16 cellular contexts compared by ENCODE assay signal in the genomic region with DNA sequence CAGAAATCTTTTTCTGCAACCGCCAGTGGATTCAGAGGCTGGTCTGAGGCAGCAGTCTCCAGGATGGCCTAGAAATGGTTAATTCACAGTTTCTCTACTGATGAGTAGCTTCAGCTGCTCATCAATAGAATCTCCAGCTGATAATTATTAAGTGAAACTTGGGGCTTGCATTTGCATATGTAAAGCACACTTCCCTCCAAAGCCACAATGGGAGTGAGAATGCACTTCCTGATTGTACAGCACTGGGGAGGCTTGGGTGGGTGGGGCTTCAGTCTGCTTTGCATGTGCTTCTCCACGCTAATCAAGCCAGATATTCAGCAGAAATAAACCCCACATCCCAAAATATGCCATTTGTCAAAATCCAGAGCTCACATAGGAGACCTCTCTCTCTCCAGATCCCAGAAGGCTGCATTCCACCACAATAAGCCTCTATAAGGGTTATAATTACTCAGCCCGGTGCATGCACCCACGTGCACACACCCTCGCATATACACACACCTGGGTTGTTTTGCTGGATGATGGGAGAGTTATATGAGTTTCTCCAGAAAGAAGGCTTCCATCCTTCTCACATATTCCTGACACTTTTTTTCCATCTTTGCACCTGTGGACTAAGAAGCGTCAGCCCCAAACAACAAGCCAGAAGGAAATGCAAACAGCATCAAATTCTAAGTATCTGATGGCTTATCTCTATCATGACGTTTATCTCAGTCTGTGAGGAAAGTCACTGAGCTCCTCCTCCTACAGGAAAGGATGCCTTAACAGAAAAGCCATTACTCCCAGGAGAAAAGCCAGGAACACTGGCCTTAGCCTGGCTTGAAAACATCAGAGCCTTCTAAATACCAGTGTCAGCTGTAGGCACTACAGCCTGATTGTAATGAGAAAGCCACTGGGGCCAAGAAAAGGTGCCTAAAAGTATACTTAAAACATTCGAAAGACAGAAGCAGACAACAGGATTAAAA.
DNase-seq lines count a peak whose midpoint lies in the region; ATAC-seq lines count a peak whose summit lies in the region.
"Had no signal": no experiment of that assay in that cellular context is flagged by ENCODE, and none has a peak within 500 bp of the region (broad histone marks: within the 10 kb centered on the region; RNA-seq: fewer than 3 reads in every experiment).

No MANE protein-coding gene starts in this region.

- in situ Hi-C loops in G401 (cut with HindIII; ENCODE audit: low sequenced_read_pairs), result no loop called here

- no peaks in the 10 kb centered on the region for H4K20me1 ChIP-seq in BLaER1

- no peak overlapping the region for H3K9ac ChIP-seq in BLaER1

- ATAC-seq in GM19397 (IDR thresholded peaks at IDR 0.05; ENCODE audit: unreplicated experiment), result no peak
- ATAC-seq: activated naive CD8-positive, alpha-beta T cell treated with anti-CD3 and anti-CD28 coated beads, Interleukin-2, amount 50 U/mL, for 24 hours had no signal

- H3K4me2 ChIP-seq in BLaER1, result peak overlapping the region; percentile 22

- no peaks in the 10 kb centered on the region for H3K9me3 ChIP-seq in BLaER1
- no peaks in the 10 kb centered on the region for H3K9me3 ChIP-seq in SJCRH30 (replicated peaks)
- H3K9me3 ChIP-seq: Caco-2 had no signal

- H3K36me3 ChIP-seq in BLaER1 (no peaks in the 10 kb centered on the region), H7 (replicated peaks; ENCODE audit: control insufficient read depth, insufficient read depth, low read length) (no peaks in the 10 kb centered on the region), SJCRH30 (no peaks in the 10 kb centered on the region)

- DNase-seq in H7 (peak; percentile 22), SJCRH30 (peak; percentile 37 to 42), iPS-NIHi11 (ENCODE audit: low spot score) (peak; percentile 18), G401 (ENCODE audit: low spot score) (no peak)
- DNase-seq in activated CD4-positive, alpha-beta T cell treated with anti-CD3 and anti-CD28 coated beads for 1 hour, result no peak
- DNase-seq in stimulated activated CD4-positive, alpha-beta T cell treated with anti-CD3 and anti-CD28 coated beads, Interleukin-15, amount 100 ng/mL, for 24 hours, result no peak
- DNase-seq: activated naive CD8-positive, alpha-beta T cell treated with anti-CD3 and anti-CD28 coated beads, Interleukin-2, amount 50 U/mL, for 24 hours; Caco-2; effector memory CD4-positive, alpha-beta T cell; KBM-7; NCI-H1105; NCI-H2171 treated with DMSO at 0.1 percent for 48 hours; T-helper 1 cell had no signal

- H3K27ac ChIP-seq in BLaER1, result no peak overlapping the region
- peak overlapping the region; percentile 52; the same call in 1 of the 2 replicates for H3K27ac ChIP-seq in SJCRH30
- H3K27ac ChIP-seq: VCaP had no signal

- H3K27me3 ChIP-seq in BLaER1 (no peaks in the 10 kb centered on the region), H7 (ENCODE audit: control insufficient read depth, insufficient read depth, low read length) (no peaks in the 10 kb centered on the region), SJCRH30 (no peaks in the 10 kb centered on the region)

- H3K4me1 ChIP-seq in BLaER1 (peaks cover 45% of the 10 kb centered on the region), SJCRH30 (peaks cover 4% of the 10 kb centered on the region; the same call in 1 of the 2 replicates)
- H3K4me1 ChIP-seq: Caco-2 had no signal

- no peak overlapping the region for H3K4me3 ChIP-seq in BLaER1
- no peak overlapping the region for H3K4me3 ChIP-seq in H7 (ENCODE audit: insufficient read depth, low read depth, low read length)
- H3K4me3 ChIP-seq in SJCRH30, result no peak overlapping the region

Comparison
In these comparisons a context has a peak if more than half of its experiments do, and no peak if none do; other contexts are left out.
1. DNase-seq: peak in H7 (single experiment), SJCRH30 (2 of 2) and iPS-NIHi11 (single experiment); none in G401 (single experiment), activated CD4-positive, alpha-beta T cell treated with anti-CD3 and anti-CD28 coated beads for 1 hour (single experiment) and stimulated activated CD4-positive, alpha-beta T cell treated with anti-CD3 and anti-CD28 coated beads, Interleukin-15, amount 100 ng/mL, for 24 hours (single experiment).